In genomic region chr9:78026416-78026815, GRCh38 we compare ENCODE assay signal across 18 cellular contexts. TPM values are rescaled to one million over a fixed set of nuclear protein-coding genes. Genes with fewer than 3 reads are reported as not detected.
DNase-seq lines count a peak whose midpoint lies in the region; ATAC-seq and TF ChIP-seq lines count a peak whose summit lies in the region.
"Had no signal": no experiment of that assay in that cellular context is flagged by ENCODE, and none has a peak within 500 bp of the region (broad histone marks: within the 10 kb centered on the region; RNA-seq: fewer than 3 reads in every experiment).

No MANE protein-coding gene starts in this region.

- intact Hi-C loops in heart left ventricle (cut with DNase I), result no loop called here

- H3K79me2 ChIP-seq in DND-41 (ENCODE audit: insufficient read depth, low read length), result peaks cover 99% of the 10 kb centered on the region
- peaks cover 71% of the 10 kb centered on the region for H3K79me2 ChIP-seq in fibroblast of lung (ENCODE audit: control insufficient read depth, insufficient read depth, low read length)

- TF ChIP-seq CTCF in DND-41 (IDR thresholded peaks at IDR 0.05; ENCODE audit: borderline replicate concordance, extremely low read depth, low read length, poor library complexity, severe bottlenecking), result no peak
- TF ChIP-seq CTCF in fibroblast of lung (conservative IDR thresholded peaks at IDR 0.05 in 1 of 2, IDR thresholded peaks at IDR 0.05 in 1 of 2; ENCODE audit: low read depth in 1 of 2, low read length in 2 of 2), result no peak
- TF ChIP-seq CTCF in heart left ventricle (IDR thresholded peaks at IDR 0.05), result no peak

- H3K9ac ChIP-seq in DND-41 (ENCODE audit: low read depth, low read length) (no peak overlapping the region), fibroblast of lung (ENCODE audit: insufficient read depth, low read length) (no peak overlapping the region), rectal smooth muscle tissue (ENCODE audit: low read length) (no peak overlapping the region)

- no peaks in the 10 kb centered on the region for H3K27me3 ChIP-seq in DND-41 (ENCODE audit: insufficient read depth, low read length, poor library complexity)
- no peaks in the 10 kb centered on the region for H3K27me3 ChIP-seq in fibroblast of lung (ENCODE audit: control insufficient read depth, insufficient read depth, low read length)
- no peaks in the 10 kb centered on the region for H3K27me3 ChIP-seq in rectal smooth muscle tissue (ENCODE audit: control insufficient read depth, insufficient read depth, low read length)
- peaks cover 0 to 9% (median 0%) of the 10 kb centered on the region in 9 donors for H3K27me3 ChIP-seq in heart left ventricle
- H3K27me3 ChIP-seq in CD8-positive, alpha-beta memory T cell (ENCODE audit: insufficient read depth, low read length, poor library complexity, severe bottlenecking), result no peaks in the 10 kb centered on the region

- H3K27ac Mint-ChIP-seq in natural killer cell treated with Interleukin-12 subunit alpha and Interleukin-12 subunit beta and Interleukin-15 and Interleukin-18, amount 100 ng/mL, for 72 hours, result no peak overlapping the region
- H3K27ac Mint-ChIP-seq in CD8-positive, alpha-beta memory T cell, result no peak overlapping the region
- H3K27ac Mint-ChIP-seq: activated B cell treated with CpG ODN at 0.5 μM for 24 hours; activated T-cell treated with anti-CD3 and anti-CD28 coated beads, Interleukin-2, amount 50 U/mL, for 24 hours; memory B cell; progenitor cell of endocrine pancreas had no signal

- peaks cover 15% of the 10 kb centered on the region; the same call in 1 of the 2 replicates for H3K36me3 ChIP-seq in DND-41 (ENCODE audit: insufficient read depth, low read length)
- H3K36me3 ChIP-seq in fibroblast of lung (ENCODE audit: control insufficient read depth, insufficient read depth, low read length), result no peaks in the 10 kb centered on the region
- no peaks in the 10 kb centered on the region for H3K36me3 ChIP-seq in rectal smooth muscle tissue (ENCODE audit: control insufficient read depth, insufficient read depth, low read length)
- no peaks in the 10 kb centered on the region for H3K36me3 ChIP-seq in heart left ventricle
- no peaks in the 10 kb centered on the region for H3K36me3 ChIP-seq in CD8-positive, alpha-beta memory T cell (ENCODE audit: insufficient read depth, low read length)

- no peak for ATAC-seq in DND-41 (ENCODE audit: insufficient read depth, low read depth)
- no peak for ATAC-seq in heart left ventricle
- ATAC-seq in natural killer cell treated with Interleukin-12 subunit alpha and Interleukin-12 subunit beta and Interleukin-15 and Interleukin-18, amount 100 ng/mL, for 72 hours, result no peak

- H4K20me1 ChIP-seq in DND-41 (ENCODE audit: insufficient read depth, low read length) (peaks cover 68% of the 10 kb centered on the region), fibroblast of lung (ENCODE audit: control insufficient read depth, extremely low read depth, insufficient read depth, low read length) (no peaks in the 10 kb centered on the region)

- DNase-seq in DND-41 (no peak), RPMI7951 (ENCODE audit: low read depth) (peak; percentile 23), fibroblast of lung (ENCODE audit: low read depth in 2 of 2) (peak; percentile 33 to 57), SW 1271 (lab: John Stamatoyannopoulos, UW) (no peak), heart left ventricle (no peak)
- no peak for DNase-seq in natural killer cell treated with Interleukin-12 subunit alpha and Interleukin-12 subunit beta and Interleukin-15 and Interleukin-18, amount 100 ng/mL, for 72 hours (ENCODE audit: low spot score)
- no peak for DNase-seq in CD8-positive, alpha-beta memory T cell
- DNase-seq: activated B cell treated with CpG ODN at 0.5 μM for 24 hours; activated T-cell treated with anti-CD3 and anti-CD28 coated beads, Interleukin-2, amount 50 U/mL, for 24 hours; anterior cingulate cortex; NCI-H1930; NK-92 treated with Interleukin-12 subunit alpha and Interleukin-12 subunit beta, amount 100 ng/mL, for 24 hours; stimulated activated CD4-positive, alpha-beta T cell treated with anti-CD3 and anti-CD28 coated beads, Interleukin-4, amount 100 ng/mL, for 24 hours; stimulated activated naive CD4-positive, alpha-beta T cell had no signal

- peak overlapping the region; percentile 81; the same call in 1 of the 2 replicates for H3K4me2 ChIP-seq in DND-41 (ENCODE audit: insufficient read depth, low read length)
- peak overlapping the region; percentile 56 for H3K4me2 ChIP-seq in fibroblast of lung (ENCODE audit: extremely low read depth, insufficient read depth, low read length)

- peaks cover 0 to 2% of the 10 kb centered on the region in 2 donors for H3K27me3 Mint-ChIP-seq in natural killer cell treated with Interleukin-12 subunit alpha and Interleukin-12 subunit beta and Interleukin-15 and Interleukin-18, amount 100 ng/mL, for 72 hours
- H3K27me3 Mint-ChIP-seq in CD8-positive, alpha-beta memory T cell, result peaks cover 3 to 10% of the 10 kb centered on the region in 2 donors
- H3K27me3 Mint-ChIP-seq: activated T-cell treated with anti-CD3 and anti-CD28 coated beads, Interleukin-2, amount 50 U/mL, for 24 hours; progenitor cell of endocrine pancreas had no signal

- no peak overlapping the region for H3K4me3 Mint-ChIP-seq in natural killer cell treated with Interleukin-12 subunit alpha and Interleukin-12 subunit beta and Interleukin-15 and Interleukin-18, amount 100 ng/mL, for 72 hours
- H3K4me3 Mint-ChIP-seq in CD8-positive, alpha-beta memory T cell, result no peak overlapping the region
- H3K4me3 Mint-ChIP-seq: activated B cell treated with CpG ODN at 0.5 μM for 24 hours; activated T-cell treated with anti-CD3 and anti-CD28 coated beads, Interleukin-2, amount 50 U/mL, for 24 hours; memory B cell had no signal

- WGBS in heart left ventricle, 4 donors, result 65 to 92% (median 81%) methylated on average over 1 of the region's 1 CpG

- H3K27ac ChIP-seq in DND-41 (ENCODE audit: low read length) (no peak overlapping the region), fibroblast of lung (ENCODE audit: insufficient read depth, low read length) (peak overlapping the region; percentile 14), rectal smooth muscle tissue (ENCODE audit: low read depth, low read length) (peak overlapping the region; percentile 33), heart left ventricle (peak overlapping the region in 2 of 12 donors; percentile 17 to 61)
- H3K27ac ChIP-seq in CD8-positive, alpha-beta memory T cell (ENCODE audit: low read depth, low read length), result no peak overlapping the region
- H3K27ac ChIP-seq: C4-2B had no signal

- H2AFZ ChIP-seq in DND-41 (ENCODE audit: low read depth, low read length), result no peak overlapping the region
- no peak overlapping the region for H2AFZ ChIP-seq in fibroblast of lung (ENCODE audit: low read length)

- no peak for TF ChIP-seq POLR2A in heart left ventricle (IDR thresholded peaks at IDR 0.05)

- H3K4me1 ChIP-seq in DND-41 (ENCODE audit: insufficient read depth, low read length), result peaks cover 61% of the 10 kb centered on the region
- H3K4me1 ChIP-seq in fibroblast of lung (ENCODE audit: control insufficient read depth, extremely low read depth, insufficient read depth, low read length), result peaks cover 7% of the 10 kb centered on the region
- peaks cover 24% of the 10 kb centered on the region for H3K4me1 ChIP-seq in rectal smooth muscle tissue (ENCODE audit: control insufficient read depth, insufficient read depth, low read length)
- peaks cover 0 to 82% (median 20%) of the 10 kb centered on the region in 12 donors for H3K4me1 ChIP-seq in heart left ventricle
- H3K4me1 ChIP-seq in CD8-positive, alpha-beta memory T cell (ENCODE audit: insufficient read depth, low read length), result peaks cover 31% of the 10 kb centered on the region

- POLR2A ChIA-PET in CD8-positive, alpha-beta memory T cell (lab: Charles Lee), result interaction anchor here (0.6 kb wide), 1 partner anchor 18 kb away, joined by 3 read pairs; no protein-coding TSS in a partner anchor

- CTCF ChIA-PET in CD8-positive, alpha-beta memory T cell (lab: Charles Lee), result no interaction called here

- H3K4me3 ChIP-seq in DND-41 (ENCODE audit: low read depth in 1 of 2, low read length in 2 of 2), result peak overlapping the region in 1 of 2 experiments; percentile 15; a peak in 1 of 4 replicates
- H3K4me3 ChIP-seq in fibroblast of lung (replicated peaks in 1 of 4; ENCODE audit: control extremely low read depth in 1 of 4, insufficient read depth in 1 of 4, low read depth in 3 of 4, low read length in 4 of 4), result peak overlapping the region in 1 of 4 experiments; percentile 15
- H3K4me3 ChIP-seq in rectal smooth muscle tissue (ENCODE audit: low read length), result no peak overlapping the region
- no peak overlapping the region for H3K4me3 ChIP-seq in heart left ventricle
- H3K4me3 ChIP-seq in CD8-positive, alpha-beta memory T cell (ENCODE audit: low read length), result no peak overlapping the region

- H3K9me3 ChIP-seq in DND-41 (ENCODE audit: insufficient read depth, low read length, severe bottlenecking) (no peaks in the 10 kb centered on the region), fibroblast of lung (ENCODE audit: control insufficient read depth, insufficient read depth, low read depth, low read length) (no peaks in the 10 kb centered on the region), heart left ventricle (no peaks in the 10 kb centered on the region)
- H3K9me3 ChIP-seq in CD8-positive, alpha-beta memory T cell (ENCODE audit: low read length), result no peaks in the 10 kb centered on the region

- peaks cover 35 to 37% of the 10 kb centered on the region in 2 donors for H3K4me1 Mint-ChIP-seq in natural killer cell treated with Interleukin-12 subunit alpha and Interleukin-12 subunit beta and Interleukin-15 and Interleukin-18, amount 100 ng/mL, for 72 hours (ENCODE audit: low read depth in 2 of 2)
- peaks cover 33 to 59% (median 42%) of the 10 kb centered on the region in 3 donors for H3K4me1 Mint-ChIP-seq in CD8-positive, alpha-beta memory T cell

- H3K36me3 Mint-ChIP-seq in natural killer cell treated with Interleukin-12 subunit alpha and Interleukin-12 subunit beta and Interleukin-15 and Interleukin-18, amount 100 ng/mL, for 72 hours, result no peaks in the 10 kb centered on the region
- peaks cover 0 to 7% (median 3%) of the 10 kb centered on the region in 3 donors for H3K36me3 Mint-ChIP-seq in CD8-positive, alpha-beta memory T cell
- H3K36me3 Mint-ChIP-seq: memory B cell had no signal

- H3K9me3 Mint-ChIP-seq in natural killer cell treated with Interleukin-12 subunit alpha and Interleukin-12 subunit beta and Interleukin-15 and Interleukin-18, amount 100 ng/mL, for 72 hours, result no peaks in the 10 kb centered on the region
- no peaks in the 10 kb centered on the region for H3K9me3 Mint-ChIP-seq in CD8-positive, alpha-beta memory T cell
- H3K9me3 Mint-ChIP-seq: activated B cell treated with CpG ODN at 0.5 μM for 24 hours; activated T-cell treated with anti-CD3 and anti-CD28 coated beads, Interleukin-2, amount 50 U/mL, for 24 hours; memory B cell had no signal

RNA-seq across cellular contexts. Expression of gene GNAQ, which starts 5.2 kb away (rescaled TPM):
- total RNA-seq in RPMI7951 (2014; rRNA removed; shearing (Covaris generic)), result 16.2 and 20.8 TPM in 2 replicates
- total RNA-seq in fibroblast of lung, result 25.9 and 30.4 TPM in 2 replicates
- 63.8 and 74.3 TPM in 2 replicates for polyA plus RNA-seq in fibroblast of lung
- 23.8 and 28.1 TPM in 2 replicates for polyA plus RNA-seq in fibroblast of lung (2012)
- polyA minus RNA-seq in fibroblast of lung (ENCODE audit: low replicate concordance), result 11.5 and 15.3 TPM in 2 replicates
- total RNA-seq in heart left ventricle, result 10 to 100 TPM in 7 of 9 donors, 1 to 10 TPM in 2; 8.7 to 34.1 (median 13.3) TPM
- polyA plus RNA-seq in heart left ventricle, result 1 to 10 TPM; 4.8 to 6.8 TPM
- 10 to 100 TPM; 21.1 to 39.4 TPM for total RNA-seq in natural killer cell treated with Interleukin-12 subunit alpha and Interleukin-12 subunit beta and Interleukin-15 and Interleukin-18, amount 100 ng/mL, for 72 hours
- 10 to 100 TPM; 17.1 to 19.8 TPM for total RNA-seq in CD8-positive, alpha-beta memory T cell
- 7.5 TPM for polyA plus RNA-seq in CD8-positive, alpha-beta memory T cell

Comparison
In these comparisons a context has a peak if more than half of its experiments do, and no peak if none do; other contexts are left out.
1. DNase-seq: peak in RPMI7951 (single experiment) and fibroblast of lung (2 of 2); none in DND-41 (single experiment), SW 1271 (0 of 2), heart left ventricle (0 of 5), natural killer cell treated with Interleukin-12 subunit alpha and Interleukin-12 subunit beta and Interleukin-15 and Interleukin-18, amount 100 ng/mL, for 72 hours (single experiment) and CD8-positive, alpha-beta memory T cell (0 of 5).
2. H3K27ac ChIP-seq: peak in fibroblast of lung (single experiment) and rectal smooth muscle tissue (single experiment); none in DND-41 (single experiment) and CD8-positive, alpha-beta memory T cell (single experiment).